ENCODE assay signal across 24 cellular contexts in the genomic region with DNA sequence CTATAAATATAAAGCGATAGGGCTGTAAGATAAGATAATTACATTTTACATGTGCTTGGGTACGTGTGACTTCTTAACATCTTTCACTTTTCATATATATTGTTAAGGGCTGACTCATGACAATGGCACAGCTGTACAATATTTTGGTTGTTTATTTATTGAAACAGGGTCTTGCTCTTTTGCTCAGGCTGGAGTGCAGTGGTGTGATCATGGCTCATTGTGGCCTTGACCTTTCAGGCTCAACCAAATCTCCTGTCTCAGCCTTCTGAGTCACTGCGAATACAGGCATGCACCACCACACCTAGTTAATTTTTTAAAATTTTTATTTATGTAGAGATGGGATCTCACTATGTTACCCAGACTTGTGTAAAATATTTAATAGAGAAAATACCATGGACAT.
DNase-seq lines count a peak whose midpoint lies in the region; ATAC-seq, FAIRE-seq and TF ChIP-seq lines count a peak whose summit lies in the region.
"Had no signal": no experiment of that assay in that cellular context is flagged by ENCODE, and none has a peak within 500 bp of the region (broad histone marks: within the 10 kb centered on the region; RNA-seq: fewer than 3 reads in every experiment).

No MANE protein-coding gene starts in this region.

- H3K9me3 ChIP-seq in MG63 (peaks cover 3% of the 10 kb centered on the region; the same call in 1 of the 2 replicates), adipocyte (ENCODE audit: control insufficient read depth, low read length) (no peaks in the 10 kb centered on the region)
- H3K9me3 ChIP-seq: A549, Caco-2, Peyer's patch had no signal

- H3K36me3 Mint-ChIP-seq in activated T-cell treated with anti-CD3 and anti-CD28 coated beads, Interleukin-2, amount 50 U/mL, for 72 hours (ENCODE audit: insufficient read depth in 2 of 2): peaks cover 0 to 2% of the 10 kb centered on the region in 2 donors
- H3K36me3 Mint-ChIP-seq: CD8-positive, alpha-beta T cell had no signal

- H3K27ac Mint-ChIP-seq in activated T-cell treated with anti-CD3 and anti-CD28 coated beads, Interleukin-2, amount 50 U/mL, for 72 hours: no peak overlapping the region
- H3K27ac Mint-ChIP-seq: CD8-positive, alpha-beta T cell had no signal

- no peak for FAIRE-seq in D721Med (lab: Jason Lieb, UNC)
- FAIRE-seq: A549, GM12878, H1 had no signal

- no peaks in the 10 kb centered on the region for H3K4me1 Mint-ChIP-seq in activated T-cell treated with anti-CD3 and anti-CD28 coated beads, Interleukin-2, amount 50 U/mL, for 72 hours (ENCODE audit: low read depth)

- no peak overlapping the region for H3K9ac ChIP-seq in adipocyte (ENCODE audit: low read length)

- H3K9me3 Mint-ChIP-seq in activated T-cell treated with anti-CD3 and anti-CD28 coated beads, Interleukin-2, amount 50 U/mL, for 72 hours: peaks cover 5 to 6% of the 10 kb centered on the region in 2 donors

- ATAC-seq in activated T-cell treated with anti-CD3 and anti-CD28 coated beads, Interleukin-2, amount 50 U/mL, for 72 hours (replicated peaks in 1 of 2): no peak
- no peak for ATAC-seq in left ventricle myocardium superior
- ATAC-seq: A549; CD8-positive, alpha-beta T cell; GM12878; HCT116; SK-N-SH treated with all-trans-retinoic acid at 6 μM for 48 hours had no signal

- no peak overlapping the region for H3K4me3 ChIP-seq in MG63
- H3K4me3 ChIP-seq in adipocyte (ENCODE audit: low read length): no peak overlapping the region
- H3K4me3 ChIP-seq: A549, GM12878, Peyer's patch had no signal

- H3K4me3 Mint-ChIP-seq in activated T-cell treated with anti-CD3 and anti-CD28 coated beads, Interleukin-2, amount 50 U/mL, for 72 hours: no peak overlapping the region
- H3K4me3 Mint-ChIP-seq: CD8-positive, alpha-beta T cell had no signal

- DNase-seq in EL (peak; percentile 34), MG63 (peak; percentile 67), adipocyte (ENCODE audit: low read depth) (peak; percentile 14), glomerular visceral epithelial cell (ENCODE audit: extremely low spot score) (peak; percentile 9), NCI-H524 (lab: John Stamatoyannopoulos, UW) (no peak), left ventricle myocardium superior (no peak), D721Med (ENCODE audit: insufficient read length, low spot score) (no peak)
- no peak for DNase-seq in activated T-cell treated with anti-CD3 and anti-CD28 coated beads, Interleukin-2, amount 50 U/mL, for 72 hours
- DNase-seq: C1 segment of cervical spinal cord; Caco-2; CD8-positive, alpha-beta T cell; DMS53; GDM1; NCI-H1092 treated with DMSO at 0.1 percent for 48 hours; NCI-H2029; NCI-H446 treated with DMSO at 0.1 percent for 48 hours; NCI-H526 treated with DMSO at 0.1 percent for 48 hours; Peyer's patch; T-helper 2 cell had no signal

- no peak for TF ChIP-seq CTCF in D721Med (IDR thresholded peaks at IDR 0.05; ENCODE audit: insufficient read depth, missing control alignments)

- H3K27me3 Mint-ChIP-seq in activated T-cell treated with anti-CD3 and anti-CD28 coated beads, Interleukin-2, amount 50 U/mL, for 72 hours (ENCODE audit: low read depth): no peaks in the 10 kb centered on the region

- no peaks in the 10 kb centered on the region for H3K4me1 ChIP-seq in adipocyte (ENCODE audit: control insufficient read depth, insufficient read depth, low read length)
- H3K4me1 ChIP-seq: A549, Peyer's patch had no signal

- intact Hi-C loops in left ventricle myocardium superior (cut with micrococcal nuclease): no loop called here

- H3K36me3 ChIP-seq in MG63 (no peaks in the 10 kb centered on the region), adipocyte (ENCODE audit: control insufficient read depth, insufficient read depth, low read length, severe bottlenecking) (no peaks in the 10 kb centered on the region)
- H3K36me3 ChIP-seq: Peyer's patch had no signal

- H3K27me3 ChIP-seq in MG63 (no peaks in the 10 kb centered on the region), adipocyte (replicated peaks; ENCODE audit: control insufficient read depth, insufficient read depth, low read length) (no peaks in the 10 kb centered on the region)
- H3K27me3 ChIP-seq: Peyer's patch had no signal

Comparison
In these comparisons a context has a peak if more than half of its experiments do, and no peak if none do; other contexts are left out.
1. DNase-seq: peak in EL (single experiment), MG63 (single experiment), adipocyte (single experiment) and glomerular visceral epithelial cell (single experiment); none in activated T-cell treated with anti-CD3 and anti-CD28 coated beads, Interleukin-2, amount 50 U/mL, for 72 hours (0 of 2), NCI-H524 (0 of 2), left ventricle myocardium superior (single experiment) and D721Med (single experiment).